22 cellular contexts compared by ENCODE assay signal in the genomic region with DNA sequence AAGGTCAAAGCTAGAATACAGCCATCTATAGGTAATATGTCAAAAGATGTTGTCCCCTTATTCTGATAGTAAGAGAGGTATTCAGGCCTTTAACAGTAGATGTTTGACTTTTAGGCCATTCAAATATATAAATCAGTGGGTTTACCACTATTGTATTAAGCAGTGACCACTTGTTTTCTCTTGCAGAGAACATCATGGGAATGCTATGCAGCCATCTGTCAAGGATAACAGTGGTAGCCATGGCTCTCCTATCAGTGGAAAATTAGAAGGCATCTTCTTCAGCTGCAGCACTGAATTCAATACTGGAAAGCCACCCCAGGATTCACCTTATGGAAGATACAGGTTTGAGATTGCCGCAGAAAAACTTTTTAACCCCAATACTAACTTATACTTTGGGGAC.
"Had no signal": no experiment of that assay in that cellular context is flagged by ENCODE, and none has a peak within 500 bp of the region (broad histone marks: within the 10 kb centered on the region; RNA-seq: fewer than 3 reads in every experiment).

No MANE protein-coding gene starts in this region.

- H3K36me3 ChIP-seq: MG63 had no signal

- H3K9me3 ChIP-seq: MG63, SK-N-SH had no signal

- H3K9ac ChIP-seq: SK-N-SH had no signal

- FAIRE-seq: HTR-8/SVneo had no signal

- DNase-seq: KBM-7; MG63; NCI-H1092; NCI-H1417 treated with DMSO at 0.1 percent for 48 hours; NCI-H146; NCI-H187; NCI-H2029; NCI-H2081 treated with DMSO at 0.1 percent for 48 hours; NCI-H2171; NCI-H345; NCI-H446 treated with DMSO at 0.1 percent for 48 hours; NCI-H510A treated with DMSO at 0.1 percent for 48 hours; NCI-H526; NCI-H82; NK-92 treated with Interleukin-12 subunit alpha and Interleukin-12 subunit beta, amount 100 ng/mL, for 24 hours; PC-3; SHP77; SK-N-SH had no signal

- H3K27ac ChIP-seq: HL-60, RWPE1 had no signal

- H3K27me3 ChIP-seq: MG63 had no signal

- H3K4me2 ChIP-seq: SK-N-SH had no signal

- H3K4me3 ChIP-seq: MG63 had no signal

- ATAC-seq: Panc1, PC-3 had no signal
